2 cellular contexts compared by ENCODE assay signal in genomic region chr7:100127866-100128601, GRCh38.
TF ChIP-seq lines count a peak whose summit lies in the region.

No MANE protein-coding gene starts in this region.

TF ChIP-seq in HCT116, 20 proteins besides CTCF, POLR2A, EP300 and RAD21:
- TF ChIP-seq FOSL1 (IDR thresholded peaks at IDR 0.05; ENCODE audit: low read depth) (no peak), TCF7L2 (IDR thresholded peaks at IDR 0.05; ENCODE audit: borderline replicate concordance, extremely low read depth, insufficient read depth, insufficient read length) (no peak), REST (IDR thresholded peaks at IDR 0.05; ENCODE audit: low read depth) (no peak), EZH2 (IDR thresholded peaks at IDR 0.05) (no peak), ZBTB33 (IDR thresholded peaks at IDR 0.05; ENCODE audit: extremely low read depth, insufficient replicate concordance, low read length) (no peak), YY1 (IDR thresholded peaks at IDR 0.05; ENCODE audit: extremely low read depth, insufficient replicate concordance, low read depth, low read length) (no peak), CEBPB (IDR thresholded peaks at IDR 0.05; ENCODE audit: low read depth) (no peak), EGR1 (IDR thresholded peaks at IDR 0.05; ENCODE audit: low read depth) (no peak), ZNF274 (IDR thresholded peaks at IDR 0.05; ENCODE audit: low read depth, low read length) (no peak), ZFX (IDR thresholded peaks at IDR 0.05) (no peak), POLR2AphosphoS5 (IDR thresholded peaks at IDR 0.05; ENCODE audit: low read depth, low read length) (no peak), MAX (IDR thresholded peaks at IDR 0.05) (no peak)

TF ChIP-seq in H1, 55 proteins besides CTCF, POLR2A, EP300 and RAD21:
- no peak for TF ChIP-seq ATF2 (IDR thresholded peaks at IDR 0.05; ENCODE audit: low read length)
- peak; percentile 24 for TF ChIP-seq ASH2L (IDR thresholded peaks at IDR 0.05; ENCODE audit: low read length)
- 0 out of 2 replicates have a peak, but pooled peaks have one; percentile 16 for TF ChIP-seq E2F6 (IDR thresholded peaks at IDR 0.05)
- peak; percentile 20; the same call in 1 of the 2 replicates for TF ChIP-seq POLR2AphosphoS5 (IDR thresholded peaks at IDR 0.05; ENCODE audit: low read depth, low read length)
TF ChIP-seq in H1: peak in this region for 3.
